9 cellular contexts compared by ENCODE assay signal in genomic region chr1:182602945-182603645, GRCh38. TPM values are rescaled to one million over a fixed set of nuclear protein-coding genes. Genes with fewer than 3 reads are reported as not detected.
DNase-seq lines count a peak whose midpoint lies in the region; ATAC-seq and TF ChIP-seq lines count a peak whose summit lies in the region.
"Had no signal": no experiment of that assay in that cellular context is flagged by ENCODE, and none has a peak within 500 bp of the region (broad histone marks: within the 10 kb centered on the region; RNA-seq: fewer than 3 reads in every experiment).

No MANE protein-coding gene starts in this region.

- H3K27ac ChIP-seq in PC-3 (ENCODE audit: low read length) (no peak overlapping the region), spleen (peak overlapping the region in 7 of 8 donors; percentile 58 to 81 (median 76)), uterus (peak overlapping the region in 1 of 2 donors; percentile 13)
- H3K27ac ChIP-seq: neutrophil had no signal

- 55 to 67% (median 66%) methylated on average over 9 to 10 of the region's 10 CpGs for WGBS in spleen, 5 donors

- no peaks in the 10 kb centered on the region for H3F3A ChIP-seq in PC-3 (ENCODE audit: low read length, unreplicated experiment)

- BruUV-seq in PC-3 (replicated peaks; lab: Mats Ljungman, UMichigan): no TSS peak

- no peaks in the 10 kb centered on the region for H3K79me2 ChIP-seq in PC-3 (ENCODE audit: low read length)

- CTCF ChIA-PET in PC-3 (lab: Charles Lee): interaction anchor here (1.0 kb wide), 1 partner anchor 182 kb away, joined by 5 read pairs; no protein-coding TSS in a partner anchor

- 0 out of 2 replicates have a peak, but pooled peaks cover 3% of the 10 kb centered on the region for H3K36me3 ChIP-seq in PC-3 (ENCODE audit: low read depth, low read length)
- peaks cover 0 to 23% (median 0%) of the 10 kb centered on the region in 6 donors for H3K36me3 ChIP-seq in spleen
- H3K36me3 ChIP-seq in uterus: no peaks in the 10 kb centered on the region
- H3K36me3 ChIP-seq: neutrophil had no signal

- no peak overlapping the region for H2AFZ ChIP-seq in PC-3 (ENCODE audit: low read length)

- DNase-seq in NCI-H146 (lab: John Stamatoyannopoulos, UW): peak; percentile 11
- DNase-seq in NCI-H146 treated with DMSO at 0.1 percent for 48 hours (lab: John Stamatoyannopoulos, UW; ENCODE audit: unreplicated experiment): no peak
- DNase-seq in PC-3: no peak
- no peak for DNase-seq in epithelial cell of esophagus (ENCODE audit: low read depth)
- DNase-seq in spleen: no peak
- no peak for DNase-seq in uterus

- H3K27me3 ChIP-seq in PC-3 (ENCODE audit: low read length) (no peaks in the 10 kb centered on the region), spleen (replicated peaks in 1 of 7) (peaks cover 0 to 14% (median 0%) of the 10 kb centered on the region in 7 donors), uterus (no peaks in the 10 kb centered on the region)

- peak overlapping the region; percentile 77; the same call in 1 of the 2 replicates for H3K4me2 ChIP-seq in PC-3 (ENCODE audit: low read length)

- peaks cover 7% of the 10 kb centered on the region for H3K4me1 ChIP-seq in PC-3 (ENCODE audit: insufficient read depth, low read length)
- peaks cover 7 to 87% (median 49%) of the 10 kb centered on the region in 6 donors for H3K4me1 ChIP-seq in spleen
- H3K4me1 ChIP-seq in uterus: peaks cover 0 to 4% of the 10 kb centered on the region in 2 donors

- TF ChIP-seq POLR2A in spleen (IDR thresholded peaks at IDR 0.05) (no peak), uterus (IDR thresholded peaks at IDR 0.05) (no peak)

- intact Hi-C loops in PC-3 (cut with micrococcal nuclease) (no loop called here), spleen (cut with DNase I; ENCODE audit: low total_unique reads) (loop anchor here (2.0 kb wide), 1 partner anchor 180 kb away; no protein-coding TSS in a partner anchor), uterus (cut with DNase I; ENCODE audit: low total_unique reads) (loop anchor here (5.0 kb wide), 1 partner anchor 179 kb away; no protein-coding TSS in a partner anchor)

- POLR2A ChIA-PET in PC-3 (lab: Charles Lee; ENCODE audit: unreplicated experiment): interaction anchor here (0.7 kb wide), 1 partner anchor 1351 kb away, joined by 3 read pairs; no protein-coding TSS in a partner anchor

- no peaks in the 10 kb centered on the region for H4K20me1 ChIP-seq in PC-3 (ENCODE audit: low read length)

- H3K9ac ChIP-seq in PC-3 (ENCODE audit: low read length): no peak overlapping the region

- no peaks in the 10 kb centered on the region for H3K9me2 ChIP-seq in PC-3 (replicated peaks; ENCODE audit: low read length)

- H3K4me3 ChIP-seq in PC-3 (ENCODE audit: low read length) (peak overlapping the region; percentile 53; the same call in 1 of the 2 replicates), epithelial cell of esophagus (ENCODE audit: low read length) (peak overlapping the region; percentile 58), spleen (peak overlapping the region; percentile 45 to 79 (median 56)), uterus (no peak overlapping the region)

- TF ChIP-seq CTCF in PC-3 (conservative IDR thresholded peaks at IDR 0.05; ENCODE audit: low read depth, low read length) (no peak), epithelial cell of esophagus (IDR thresholded peaks at IDR 0.05; ENCODE audit: insufficient read depth, low read depth, low read length, missing control alignments) (no peak), spleen (IDR thresholded peaks at IDR 0.05 in 8 of 11, conservative IDR thresholded peaks at IDR 0.05 in 3 of 11) (no peak), uterus (IDR thresholded peaks at IDR 0.05) (no peak)

- H3K9me3 ChIP-seq in PC-3 (ENCODE audit: low read length) (no peaks in the 10 kb centered on the region), spleen (no peaks in the 10 kb centered on the region), uterus (no peaks in the 10 kb centered on the region)
- H3K9me3 ChIP-seq: neutrophil had no signal

- ATAC-seq in PC-3 (no peak), GM18511 (IDR thresholded peaks at IDR 0.05; ENCODE audit: unreplicated experiment) (no peak), SK-N-SH treated with all-trans-retinoic acid at 6 μM for 48 hours (no peak)

TF ChIP-seq in SK-N-SH treated with all-trans-retinoic acid at 6 μM for 48 hours, 23 proteins besides CTCF, POLR2A, EP300 and RAD21:
- TF ChIP-seq ZNF8 (CRISPR knock-in tag; IDR thresholded peaks at IDR 0.05): no peak
- no peak for TF ChIP-seq SNAI2 (CRISPR knock-in tag; IDR thresholded peaks at IDR 0.05)
- TF ChIP-seq ZC3H10 (CRISPR knock-in tag; IDR thresholded peaks at IDR 0.05): no peak
- TF ChIP-seq TOX (CRISPR knock-in tag; IDR thresholded peaks at IDR 0.05; ENCODE audit: borderline replicate concordance): no peak
- TF ChIP-seq ZNF70 (CRISPR knock-in tag; IDR thresholded peaks at IDR 0.05): no peak
- no peak for TF ChIP-seq ZFP3 (CRISPR knock-in tag; IDR thresholded peaks at IDR 0.05)
- TF ChIP-seq OSR1 (CRISPR knock-in tag; IDR thresholded peaks at IDR 0.05): no peak
- no peak for TF ChIP-seq CSDC2 (CRISPR knock-in tag; IDR thresholded peaks at IDR 0.05)
- TF ChIP-seq, protein P1, sequence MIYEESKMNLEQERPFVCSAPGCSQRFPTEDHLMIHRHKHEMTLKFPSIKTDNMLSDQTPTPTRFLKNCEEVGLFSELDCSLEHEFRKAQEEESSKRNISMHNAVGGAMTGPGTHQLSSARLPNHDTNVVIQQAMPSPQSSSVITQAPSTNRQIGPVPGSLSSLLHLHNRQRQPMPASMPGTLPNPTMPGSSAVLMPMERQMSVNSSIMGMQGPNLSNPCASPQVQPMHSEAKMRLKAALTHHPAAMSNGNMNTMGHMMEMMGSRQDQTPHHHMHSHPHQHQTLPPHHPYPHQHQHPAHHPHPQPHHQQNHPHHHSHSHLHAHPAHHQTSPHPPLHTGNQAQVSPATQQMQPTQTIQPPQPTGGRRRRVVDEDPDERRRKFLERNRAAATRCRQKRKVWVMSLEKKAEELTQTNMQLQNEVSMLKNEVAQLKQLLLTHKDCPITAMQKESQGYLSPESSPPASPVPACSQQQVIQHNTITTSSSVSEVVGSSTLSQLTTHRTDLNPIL (CRISPR knock-in tag; IDR thresholded peaks at IDR 0.05; ENCODE audit: low read depth): no peak
- no peak for TF ChIP-seq CSRNP3 (CRISPR knock-in tag; IDR thresholded peaks at IDR 0.05)
- TF ChIP-seq TCF4 (CRISPR knock-in tag; IDR thresholded peaks at IDR 0.05; ENCODE audit: borderline replicate concordance): no peak
- TF ChIP-seq, protein P2, sequence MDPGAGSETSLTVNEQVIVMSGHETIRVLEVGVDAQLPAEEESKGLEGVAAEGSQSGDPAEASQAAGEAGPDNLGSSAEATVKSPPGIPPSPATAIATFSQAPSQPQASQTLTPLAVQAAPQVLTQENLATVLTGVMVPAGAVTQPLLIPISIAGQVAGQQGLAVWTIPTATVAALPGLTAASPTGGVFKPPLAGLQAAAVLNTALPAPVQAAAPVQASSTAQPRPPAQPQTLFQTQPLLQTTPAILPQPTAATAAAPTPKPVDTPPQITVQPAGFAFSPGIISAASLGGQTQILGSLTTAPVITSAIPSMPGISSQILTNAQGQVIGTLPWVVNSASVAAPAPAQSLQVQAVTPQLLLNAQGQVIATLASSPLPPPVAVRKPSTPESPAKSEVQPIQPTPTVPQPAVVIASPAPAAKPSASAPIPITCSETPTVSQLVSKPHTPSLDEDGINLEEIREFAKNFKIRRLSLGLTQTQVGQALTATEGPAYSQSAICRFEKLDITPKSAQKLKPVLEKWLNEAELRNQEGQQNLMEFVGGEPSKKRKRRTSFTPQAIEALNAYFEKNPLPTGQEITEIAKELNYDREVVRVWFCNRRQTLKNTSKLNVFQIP (CRISPR knock-in tag; IDR thresholded peaks at IDR 0.05; ENCODE audit: borderline replicate concordance, low read depth): no peak
- TF ChIP-seq BACH2 (CRISPR knock-in tag; IDR thresholded peaks at IDR 0.05; ENCODE audit: borderline replicate concordance): no peak
- no peak for TF ChIP-seq PPARA (CRISPR knock-in tag; IDR thresholded peaks at IDR 0.05; ENCODE audit: borderline replicate concordance)
- TF ChIP-seq GLIS3 (CRISPR knock-in tag; IDR thresholded peaks at IDR 0.05): no peak
- no peak for TF ChIP-seq ARNTL (CRISPR knock-in tag; IDR thresholded peaks at IDR 0.05; ENCODE audit: borderline replicate concordance, low read depth)
- no peak for TF ChIP-seq ZNF565 (CRISPR knock-in tag; conservative IDR thresholded peaks at IDR 0.05; ENCODE audit: low read depth)
- TF ChIP-seq ESRRG (CRISPR knock-in tag; IDR thresholded peaks at IDR 0.05): no peak
- no peak for TF ChIP-seq ZFP30 (CRISPR knock-in tag; IDR thresholded peaks at IDR 0.05)
- no peak for TF ChIP-seq ISL1 (CRISPR knock-in tag; IDR thresholded peaks at IDR 0.05)

RNA-seq across cellular contexts. Expression of gene RGS16, which starts 1.1 kb away (rescaled TPM):
- total RNA-seq in PC-3 (2014; rRNA removed) (0.40 and 1.5 TPM in 2 replicates), spleen (10 to 100 TPM in 3 of 7 donors, 1 to 10 TPM in 4; 2.6 to 24.2 (median 4.6) TPM), uterus (1 to 10 TPM in 3 of 4 donors, not detected in 1; 1.2 to 3.9 (median 3.5) TPM)
- 1 to 10 TPM; 2.6 to 4.1 (median 3.0) TPM for polyA plus RNA-seq in spleen

RNA-seq across cellular contexts. Expression of gene RNASEL, which starts 14.0 kb away (rescaled TPM):
- total RNA-seq in PC-3 (2014; rRNA removed): 1.3 and 2.1 TPM in 2 replicates
- 10 to 100 TPM; 12.7 to 18.1 (median 16.4) TPM for total RNA-seq in spleen
- 1 to 10 TPM; 5.0 to 7.1 (median 5.5) TPM for polyA plus RNA-seq in spleen
- 10 to 100 TPM in 1 of 4 donors, 1 to 10 TPM in 3; 4.1 to 13.4 (median 6.9) TPM for total RNA-seq in uterus

Comparison
In these comparisons a context has a peak if more than half of its experiments do, and no peak if none do; other contexts are left out.
1. H3K4me3 ChIP-seq: peak in PC-3 (single experiment), epithelial cell of esophagus (single experiment) and spleen (8 of 8); none in uterus (0 of 2).